In the genomic region with DNA sequence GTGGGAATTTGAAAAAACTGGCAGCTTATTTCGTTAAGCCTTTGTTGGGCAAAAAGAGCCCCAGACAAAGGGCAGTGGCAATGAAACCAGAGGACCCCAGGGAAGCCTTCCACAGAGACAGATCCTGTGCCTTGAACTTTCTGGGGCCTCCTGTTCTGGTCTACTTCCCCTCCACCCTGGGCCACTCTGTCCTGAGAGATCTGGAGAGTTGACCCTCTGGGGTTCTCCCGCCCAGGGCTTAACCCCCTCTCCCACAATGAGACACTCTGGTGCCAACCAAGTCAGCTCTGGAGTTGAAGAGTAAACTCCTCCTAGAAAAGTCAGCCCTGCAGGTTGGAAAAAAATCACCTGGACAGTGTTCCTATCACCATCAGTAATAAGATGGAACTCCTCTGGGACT, we compare ENCODE assay signal across 14 cellular contexts. TPM values are rescaled to one million over a fixed set of nuclear protein-coding genes. Genes with fewer than 3 reads are reported as not detected.
DNase-seq lines count a peak whose midpoint lies in the region; ATAC-seq and TF ChIP-seq lines count a peak whose summit lies in the region.
"Had no signal": no experiment of that assay in that cellular context is flagged by ENCODE, and none has a peak within 500 bp of the region (broad histone marks: within the 10 kb centered on the region; RNA-seq: fewer than 3 reads in every experiment).

No MANE protein-coding gene starts in this region.

- intact Hi-C loops in right cardiac atrium (cut with DNase I) (no loop called here), left ventricle myocardium superior (cut with micrococcal nuclease) (no loop called here), gastrocnemius medialis (cut with DNase I; ENCODE audit: low total_unique reads) (no loop called here)
- intact Hi-C loops in dendritic cell treated with granulocyte-macrophage colony-stimulating factor and Interleukin-4, amounts not matched to agents 40 ng/mL and 50 ng/mL, for 4 days (cut with micrococcal nuclease) = no loop called here

- TF ChIP-seq POLR2A in gastrocnemius medialis (IDR thresholded peaks at IDR 0.05) = no peak

- H3K4me3 Mint-ChIP-seq in dendritic cell treated with granulocyte-macrophage colony-stimulating factor and Interleukin-4, amounts not matched to agents 40 ng/mL and 50 ng/mL, for 4 days = no peak overlapping the region
- H3K4me3 Mint-ChIP-seq: CD4-positive, alpha-beta T cell had no signal

- peak overlapping the region; percentile 85 for H3K27ac Mint-ChIP-seq in dendritic cell treated with granulocyte-macrophage colony-stimulating factor and Interleukin-4, amounts not matched to agents 40 ng/mL and 50 ng/mL, for 4 days
- H3K27ac Mint-ChIP-seq: CD4-positive, alpha-beta T cell had no signal

- H3K36me3 Mint-ChIP-seq in dendritic cell treated with granulocyte-macrophage colony-stimulating factor and Interleukin-4, amounts not matched to agents 40 ng/mL and 50 ng/mL, for 4 days (ENCODE audit: low read depth) = peaks cover 85% of the 10 kb centered on the region

- H3K4me1 Mint-ChIP-seq in dendritic cell treated with granulocyte-macrophage colony-stimulating factor and Interleukin-4, amounts not matched to agents 40 ng/mL and 50 ng/mL, for 4 days (ENCODE audit: low read depth) = peaks cover 55% of the 10 kb centered on the region

- ATAC-seq in right cardiac atrium = no peak
- no peak for ATAC-seq in left ventricle myocardium superior
- no peak for ATAC-seq in gastrocnemius medialis
- ATAC-seq in HG03460 (IDR thresholded peaks at IDR 0.05; ENCODE audit: unreplicated experiment) = no peak

- peaks cover 26% of the 10 kb centered on the region for H3K4me1 ChIP-seq in right cardiac atrium (ENCODE audit: control insufficient read depth, insufficient read depth, low read length)
- H3K4me1 ChIP-seq in gastrocnemius medialis = peaks cover 0 to 11% of the 10 kb centered on the region in 2 donors

- no peaks in the 10 kb centered on the region for H3K27me3 Mint-ChIP-seq in dendritic cell treated with granulocyte-macrophage colony-stimulating factor and Interleukin-4, amounts not matched to agents 40 ng/mL and 50 ng/mL, for 4 days
- H3K27me3 Mint-ChIP-seq: CD4-positive, alpha-beta T cell had no signal

- TF ChIP-seq CTCF in gastrocnemius medialis (IDR thresholded peaks at IDR 0.05 in 4 of 5, conservative IDR thresholded peaks at IDR 0.05 in 1 of 5) = no peak

- no peaks in the 10 kb centered on the region for H3K9me3 Mint-ChIP-seq in dendritic cell treated with granulocyte-macrophage colony-stimulating factor and Interleukin-4, amounts not matched to agents 40 ng/mL and 50 ng/mL, for 4 days
- H3K9me3 Mint-ChIP-seq: CD4-positive, alpha-beta T cell had no signal

- peak overlapping the region; percentile 55 for H3K27ac ChIP-seq in right cardiac atrium (ENCODE audit: low read length)
- H3K27ac ChIP-seq in gastrocnemius medialis = peak overlapping the region in 3 of 4 donors; percentile 34 to 45 (median 34)
- H3K27ac ChIP-seq: PC-9 had no signal

- no peak for DNase-seq in right cardiac atrium
- DNase-seq in left ventricle myocardium superior = no peak
- DNase-seq in gastrocnemius medialis = no peak
- no peak for DNase-seq in HCEC 1CT
- DNase-seq in NAMALWA (ENCODE audit: low spot score) = no peak
- DNase-seq: CD4-positive, alpha-beta T cell; DMS79 treated with DMSO at 0.1 percent for 48 hours; KG1; NCI-H1092 treated with DMSO at 0.1 percent for 48 hours; NCI-H187; NCI-H446; PC-9 had no signal

- WGBS in right cardiac atrium = 36% methylated on average over 2 of the region's 2 CpGs

- no peaks in the 10 kb centered on the region for H3K36me3 ChIP-seq in gastrocnemius medialis

- H3K9me3 ChIP-seq in right cardiac atrium (ENCODE audit: control insufficient read depth, low read length) (no peaks in the 10 kb centered on the region), gastrocnemius medialis (no peaks in the 10 kb centered on the region)

- in situ Hi-C loops in gastrocnemius medialis (cut with MboI; ENCODE audit: low sequenced_read_pairs in 4 of 4) = no loop called here

- H3K4me3 ChIP-seq in right cardiac atrium (ENCODE audit: low read length) (no peak overlapping the region), gastrocnemius medialis (no peak overlapping the region)
- H3K4me3 ChIP-seq: PC-9 had no signal

- H3K27me3 ChIP-seq in right cardiac atrium (ENCODE audit: control insufficient read depth, insufficient read depth) (no peaks in the 10 kb centered on the region), gastrocnemius medialis (no peaks in the 10 kb centered on the region)

RNA-seq across cellular contexts. Expression of gene EHD4, which starts 20.8 kb away (rescaled TPM):
- 10 to 100 TPM; 31.7 to 37.4 (median 35.3) TPM for total RNA-seq in right cardiac atrium
- 26.3 TPM for polyA plus RNA-seq in right cardiac atrium
- total RNA-seq in left ventricle myocardium superior = 53.5 TPM
- 1 to 10 TPM; 3.8 to 7.1 (median 4.3) TPM for total RNA-seq in gastrocnemius medialis

RNA-seq across cellular contexts. Expression of gene SPTBN5, which starts 57.7 kb away (rescaled TPM):
- total RNA-seq in right cardiac atrium (1 to 10 TPM; 1.7 to 4.3 (median 3.8) TPM), left ventricle myocardium superior (3.6 TPM), gastrocnemius medialis (under 1 TPM in 3 of 4 donors, not detected in 1; 0.03 to 0.05 (median 0.04) TPM)
- 2.3 TPM for polyA plus RNA-seq in right cardiac atrium
